In the genomic region with DNA sequence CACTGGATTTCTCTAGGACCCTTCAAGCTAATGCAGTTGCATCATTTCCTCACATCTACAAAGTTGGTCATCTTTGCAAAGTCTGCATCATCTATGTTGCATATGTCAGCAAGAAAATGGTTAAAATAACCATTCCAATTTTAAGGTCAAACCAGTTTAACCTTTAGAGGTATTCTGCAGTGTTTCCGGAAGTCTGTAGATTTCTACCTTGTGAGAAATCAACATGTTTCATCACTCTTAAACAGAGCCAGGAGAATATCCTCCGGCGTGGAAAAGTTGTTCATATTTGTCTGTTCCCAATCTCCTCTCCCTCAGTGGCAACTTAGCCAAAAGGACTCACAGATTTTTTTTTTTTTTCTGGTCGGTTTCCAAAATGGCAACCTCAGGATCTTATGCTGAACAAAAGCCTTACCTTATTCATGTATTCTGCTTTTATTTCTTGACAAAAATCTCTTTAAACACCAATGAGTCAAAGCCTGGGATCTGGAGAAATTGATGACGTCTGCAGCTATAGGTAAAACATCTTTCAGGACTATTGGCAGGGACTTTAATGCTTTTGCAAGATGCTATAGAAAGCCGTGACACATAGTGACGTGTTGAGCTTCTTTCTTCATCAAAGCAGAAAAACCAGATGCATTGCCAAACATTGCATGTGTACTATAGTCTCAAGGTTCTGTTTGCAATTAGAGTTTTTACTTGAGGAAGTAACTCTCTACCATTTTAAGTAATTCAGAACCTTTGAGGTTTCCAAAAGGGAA, we compare ENCODE assay signal across 12 cellular contexts. TPM values are rescaled to one million over a fixed set of nuclear protein-coding genes. Genes with fewer than 3 reads are reported as not detected.
DNase-seq lines count a peak whose midpoint lies in the region; ATAC-seq and TF ChIP-seq lines count a peak whose summit lies in the region.
"Had no signal": no experiment of that assay in that cellular context is flagged by ENCODE, and none has a peak within 500 bp of the region (broad histone marks: within the 10 kb centered on the region; RNA-seq: fewer than 3 reads in every experiment).

No MANE protein-coding gene starts in this region.

- peak; percentile 76 for ATAC-seq in RWPE2 (ENCODE audit: low read depth)
- no peak for ATAC-seq in left lobe of liver

- intact Hi-C loops in activated CD4-positive, alpha-beta T cell treated with anti-CD3 and anti-CD28 coated beads, Interleukin-2, amount 10 ng/mL, durations not matched to agents 24 days and 14 days (cut with micrococcal nuclease) = no loop called here

- H3K4me3 Mint-ChIP-seq in activated CD4-positive, alpha-beta T cell treated with anti-CD3 and anti-CD28 coated beads, Interleukin-2, amount 10 ng/mL, durations not matched to agents 24 days and 14 days = no peak overlapping the region
- H3K4me3 Mint-ChIP-seq: activated naive CD4-positive, alpha-beta T cell treated with anti-CD3 and anti-CD28 coated beads for 36 hours had no signal

- DNase-seq in HFF-Myc (ENCODE audit: extremely low read depth, low read depth) = peak; percentile 75
- peak; percentile 73 for DNase-seq in RWPE2 (ENCODE audit: low spot score)
- peak; percentile 21 for DNase-seq in glomerular visceral epithelial cell (ENCODE audit: extremely low spot score)
- DNase-seq in activated CD4-positive, alpha-beta T cell treated with anti-CD3 and anti-CD28 coated beads, Interleukin-2, amount 10 ng/mL, durations not matched to agents 24 days and 14 days = no peak
- DNase-seq in stimulated activated CD4-positive, alpha-beta T cell treated with anti-CD3 and anti-CD28 coated beads, Interleukin-2, amount 100 ng/mL, for 48 hours = no peak
- DNase-seq in left lobe of liver (ENCODE audit: low spot score) = no peak
- no peak for DNase-seq in activated CD4-positive, alpha-beta T cell treated with anti-CD3 and anti-CD28 coated beads for 1 hour
- DNase-seq: activated naive CD4-positive, alpha-beta T cell treated with anti-CD3 and anti-CD28 coated beads for 36 hours; NCI-H226; nucleus accumbens; stimulated activated CD4-positive, alpha-beta T cell treated with anti-CD3 and anti-CD28 coated beads, Interleukin-4, amount 100 ng/mL, for 4 hours had no signal

- peak overlapping the region; percentile 13 for H3K4me3 ChIP-seq in ACC112 (ENCODE audit: low read depth, low read length)
- no peak overlapping the region; the same call in 1 of the 2 replicates for H3K4me3 ChIP-seq in HFF-Myc (replicated peaks; ENCODE audit: low read depth, low read length)
- H3K4me3 ChIP-seq in RWPE2 (ENCODE audit: severe bottlenecking) = no peak overlapping the region

- H3K27me3 ChIP-seq in ACC112 (ENCODE audit: insufficient read depth, low read length) (no peaks in the 10 kb centered on the region), RWPE2 (ENCODE audit: insufficient read depth, poor library complexity, severe bottlenecking) (no peaks in the 10 kb centered on the region)

- no peaks in the 10 kb centered on the region for H3K36me3 Mint-ChIP-seq in activated CD4-positive, alpha-beta T cell treated with anti-CD3 and anti-CD28 coated beads, Interleukin-2, amount 10 ng/mL, durations not matched to agents 24 days and 14 days (ENCODE audit: low read depth)

- no peaks in the 10 kb centered on the region for H3K9me3 ChIP-seq in RWPE2 (ENCODE audit: severe bottlenecking)

- H3K4me1 ChIP-seq in ACC112 (ENCODE audit: control insufficient read depth, insufficient read depth, low read length, unreplicated experiment) = peaks cover 32% of the 10 kb centered on the region
- peaks cover 40% of the 10 kb centered on the region for H3K4me1 ChIP-seq in RWPE2 (ENCODE audit: insufficient read depth, poor library complexity, severe bottlenecking)

- H3K27ac ChIP-seq in ACC112 (ENCODE audit: low read depth, low read length) = peak overlapping the region; percentile 91
- peak overlapping the region; percentile 89 for H3K27ac ChIP-seq in RWPE2 (ENCODE audit: poor library complexity, severe bottlenecking)

- H3K36me3 ChIP-seq in ACC112 (ENCODE audit: insufficient read depth, low read length) (no peaks in the 10 kb centered on the region), RWPE2 (ENCODE audit: low read depth) (peaks cover under 1% of the 10 kb centered on the region; the same call in 1 of the 2 replicates)

- peak overlapping the region; percentile 31 for H2AFZ ChIP-seq in ACC112 (ENCODE audit: low read length, unreplicated experiment)

- H3K27ac Mint-ChIP-seq in activated CD4-positive, alpha-beta T cell treated with anti-CD3 and anti-CD28 coated beads, Interleukin-2, amount 10 ng/mL, durations not matched to agents 24 days and 14 days = no peak overlapping the region
- H3K27ac Mint-ChIP-seq: activated naive CD4-positive, alpha-beta T cell treated with anti-CD3 and anti-CD28 coated beads for 36 hours had no signal

- H3K79me2 ChIP-seq in ACC112 (ENCODE audit: control insufficient read depth, insufficient read depth, low read length, unreplicated experiment) = no peaks in the 10 kb centered on the region

- peaks cover 27% of the 10 kb centered on the region for H3K4me1 Mint-ChIP-seq in activated CD4-positive, alpha-beta T cell treated with anti-CD3 and anti-CD28 coated beads, Interleukin-2, amount 10 ng/mL, durations not matched to agents 24 days and 14 days

- H3K27me3 Mint-ChIP-seq in activated CD4-positive, alpha-beta T cell treated with anti-CD3 and anti-CD28 coated beads, Interleukin-2, amount 10 ng/mL, durations not matched to agents 24 days and 14 days = peaks cover 2% of the 10 kb centered on the region

- no peaks in the 10 kb centered on the region for H3K9me3 Mint-ChIP-seq in activated CD4-positive, alpha-beta T cell treated with anti-CD3 and anti-CD28 coated beads, Interleukin-2, amount 10 ng/mL, durations not matched to agents 24 days and 14 days
- H3K9me3 Mint-ChIP-seq: activated naive CD4-positive, alpha-beta T cell treated with anti-CD3 and anti-CD28 coated beads for 36 hours had no signal

- TF ChIP-seq CTCF in HFF-Myc (IDR thresholded peaks at IDR 0.05; ENCODE audit: low read depth, low read length, missing control alignments) (no peak), RWPE2 (IDR thresholded peaks at IDR 0.05; ENCODE audit: poor library complexity, severe bottlenecking) (no peak)

RNA-seq across cellular contexts. Expression of a gene that starts 16.0 kb away (rescaled TPM):
- total RNA-seq in activated CD4-positive, alpha-beta T cell treated with anti-CD3 and anti-CD28 coated beads, Interleukin-2, amount 10 ng/mL, durations not matched to agents 24 days and 14 days = 28.0 and 30.5 TPM in 2 replicates
- 8.2 TPM for total RNA-seq in left lobe of liver

Comparison
In these comparisons a context has a peak if more than half of its experiments do, and no peak if none do; other contexts are left out.
1. DNase-seq: peak in HFF-Myc (single experiment), RWPE2 (single experiment) and glomerular visceral epithelial cell (single experiment); none in activated CD4-positive, alpha-beta T cell treated with anti-CD3 and anti-CD28 coated beads, Interleukin-2, amount 10 ng/mL, durations not matched to agents 24 days and 14 days (single experiment), stimulated activated CD4-positive, alpha-beta T cell treated with anti-CD3 and anti-CD28 coated beads, Interleukin-2, amount 100 ng/mL, for 48 hours (0 of 2), left lobe of liver (single experiment) and activated CD4-positive, alpha-beta T cell treated with anti-CD3 and anti-CD28 coated beads for 1 hour (single experiment).